In the genomic region with DNA sequence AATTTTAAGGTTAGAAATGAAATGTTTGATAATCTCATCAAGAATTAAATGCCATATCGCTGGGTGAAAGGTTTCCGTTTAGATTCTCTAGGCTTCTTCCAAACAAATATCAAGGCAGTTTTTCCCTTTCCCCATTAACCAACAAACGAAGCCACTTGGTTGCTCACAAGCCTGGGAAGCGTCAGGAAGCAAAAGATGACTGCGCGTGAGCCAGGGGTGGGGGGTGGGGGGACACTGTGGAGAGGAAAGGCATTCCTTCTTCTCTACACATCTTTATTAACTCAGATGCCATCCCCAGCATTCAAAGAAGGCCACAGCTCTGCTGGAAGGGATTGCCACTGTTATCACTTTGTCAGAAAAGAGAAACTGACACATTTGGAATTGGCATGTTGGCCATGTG, we compare ENCODE assay signal across 19 cellular contexts.
"Had no signal": no experiment of that assay in that cellular context is flagged by ENCODE, and none has a peak within 500 bp of the region (broad histone marks: within the 10 kb centered on the region; RNA-seq: fewer than 3 reads in every experiment).

No MANE protein-coding gene starts in this region.

- H3K9me3 ChIP-seq: adrenal gland, left lung, ovary, psoas muscle, suprapubic skin had no signal

- H3K4me3 ChIP-seq: adrenal gland, cardiac muscle cell, left lung, ovary, psoas muscle, skin epidermis, suprapubic skin had no signal

- H3K36me3 ChIP-seq: adrenal gland, cardiac muscle cell, left lung, ovary, suprapubic skin had no signal

- ATAC-seq: activated naive CD4-positive, alpha-beta T cell treated with anti-CD3 and anti-CD28 coated beads, Interleukin-2, amount 50 U/mL, for 72 hours; left lung; naive thymus-derived CD4-positive, alpha-beta T cell; psoas muscle; right cardiac atrium had no signal

- H3K27me3 ChIP-seq: adrenal gland, cardiac muscle cell, left lung, ovary, suprapubic skin had no signal

- H3K4me1 ChIP-seq: adrenal gland had no signal

- H3K27ac ChIP-seq: adrenal gland, cardiac muscle cell, epithelial cell of prostate, left lung, ovary, psoas muscle, skin epidermis, suprapubic skin, VCaP had no signal

- DNase-seq: activated CD4-positive, CD25-positive, alpha-beta regulatory T cell treated with anti-CD3 and anti-CD28 coated beads, Interleukin-2, amount 50 U/mL, for 72 hours; activated CD8-positive, alpha-beta memory T cell treated with anti-CD3 and anti-CD28 coated beads for 24 hours; activated gamma-delta T cell; adrenal gland; foreskin fibroblast; kidney; left lung; naive thymus-derived CD4-positive, alpha-beta T cell; ovary; psoas muscle; right cardiac atrium; stimulated activated CD4-positive, alpha-beta T cell treated with anti-CD3 and anti-CD28 coated beads, Interleukin-15, amount 100 ng/mL, for 24 hours; stimulated activated CD4-positive, alpha-beta T cell treated with anti-CD3 and anti-CD28 coated beads, Interleukin-2, amount 100 ng/mL, for 48 hours had no signal
